1 cellular context compared by ENCODE assay signal in genomic region chr3:179032454-179033303, GRCh38.
TF ChIP-seq lines count a peak whose summit lies in the region.

No MANE protein-coding gene starts in this region.

TF ChIP-seq in K562, 482 proteins besides CTCF, POLR2A, EP300 and RAD21 (continued from another document):
- peak; percentile 69; the same call in 1 of the 2 replicates for TF ChIP-seq TCF15 (CRISPR knock-in tag; IDR thresholded peaks at IDR 0.05)
- TF ChIP-seq ZNF23 (CRISPR knock-in tag; IDR thresholded peaks at IDR 0.05) = peak; percentile 81; the same call in 1 of the 2 replicates
- peak; percentile 58 for TF ChIP-seq EP400 (IDR thresholded peaks at IDR 0.05)
- TF ChIP-seq SPI1 (IDR thresholded peaks at IDR 0.05; ENCODE audit: borderline replicate concordance, low read depth, low read length) = 0 out of 2 replicates have a peak, but pooled peaks have one; percentile 11
- 0 out of 2 replicates have a peak, but pooled peaks have one; percentile 27 for TF ChIP-seq ZNF79 (CRISPR knock-in tag; IDR thresholded peaks at IDR 0.05; ENCODE audit: low read depth)
TF ChIP-seq in K562: peak in this region for 72; not testable (repeated sequence) for 410.
